In the genomic region with DNA sequence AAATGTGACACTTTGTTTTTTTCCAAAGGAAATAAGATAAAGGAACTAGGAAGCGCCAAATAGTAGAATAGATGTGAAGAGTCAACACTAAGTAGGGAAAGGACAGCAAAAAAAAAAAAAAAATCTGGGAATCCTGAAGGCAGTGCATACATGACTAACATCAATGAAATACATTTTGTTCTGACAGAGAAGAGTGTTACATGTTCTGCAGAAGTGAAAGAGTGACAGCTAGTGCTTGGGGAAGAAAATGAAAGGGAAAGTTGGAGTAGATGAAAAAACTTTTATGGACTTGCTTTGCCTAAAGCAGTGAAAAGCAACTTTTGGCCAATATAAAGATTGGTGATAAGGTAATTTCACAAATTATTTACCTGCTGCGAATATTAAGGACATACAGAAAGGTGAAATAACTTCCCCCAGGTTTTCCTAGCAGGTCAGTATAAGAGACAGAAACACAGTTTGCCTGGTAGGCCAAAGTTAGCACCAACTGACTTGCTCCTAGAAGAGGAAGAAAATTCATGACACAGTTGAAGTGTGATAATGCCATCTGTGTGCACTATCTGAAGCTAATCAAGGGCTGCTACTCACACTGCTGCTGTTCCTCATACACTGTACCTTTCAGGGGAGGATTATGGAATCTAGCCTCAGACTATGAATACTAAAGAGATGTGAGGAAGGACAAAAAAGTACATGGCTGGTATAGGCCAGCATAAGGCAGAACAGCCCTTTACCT, we compare ENCODE assay signal across 8 cellular contexts. TPM values are rescaled to one million over a fixed set of nuclear protein-coding genes. Genes with fewer than 3 reads are reported as not detected.
A peak's percentile ranks its signal among the peaks of the same experiment; 100 is the strongest.
DNase-seq lines count a peak whose midpoint lies in the region; ATAC-seq and TF ChIP-seq lines count a peak whose summit lies in the region.

No MANE protein-coding gene starts in this region.

- intact Hi-C loops in mammary epithelial cell (cut with micrococcal nuclease), result no loop called here

- no peaks in the 10 kb centered on the region for H3K9me3 ChIP-seq in mammary epithelial cell (replicated peaks; ENCODE audit: insufficient read depth, low read length)

- no TSS peak for BruUV-seq in mammary epithelial cell (replicated peaks; lab: Mats Ljungman, UMichigan)

- peaks cover 3% of the 10 kb centered on the region for H3K36me3 ChIP-seq in mammary epithelial cell (ENCODE audit: insufficient read depth, low read length)

- no peak overlapping the region for H3K4me3 ChIP-seq in mammary epithelial cell (replicated peaks in 1 of 3; ENCODE audit: insufficient read depth in 1 of 3, low read depth in 2 of 3, low read length in 3 of 3)

- TF ChIP-seq CTCF in mammary epithelial cell (conservative IDR thresholded peaks at IDR 0.05 in 1 of 2, IDR thresholded peaks at IDR 0.05 in 1 of 2; ENCODE audit: extremely low read depth in 1 of 2, insufficient read depth in 1 of 2, low read depth in 1 of 2, low read length in 2 of 2), result no peak

- peak; percentile 9 for DNase-seq in mammary epithelial cell
- DNase-seq in pons (ENCODE audit: low spot score), result peak; percentile 17
- DNase-seq in cerebellar cortex (ENCODE audit: low spot score), result no peak
- no peak for DNase-seq in NCI-H1694 (lab: John Stamatoyannopoulos, UW)
- no peak for DNase-seq in mesenteric fat pad (ENCODE audit: low spot score)
- DNase-seq in NCI-H69 (lab: John Stamatoyannopoulos, UW), result no peak

- H2AFZ ChIP-seq in mammary epithelial cell (ENCODE audit: low read depth, low read length), result no peak overlapping the region

- CTCF ChIA-PET in mammary epithelial cell (lab: Charles Lee; ENCODE audit: low non-redundant PET), result no interaction called here

- in situ Hi-C loops in mammary epithelial cell (cut with MboI; ENCODE audit: low sequenced_read_pairs in 2 of 2), result no loop called here

- ATAC-seq in GM19324 (IDR thresholded peaks at IDR 0.05; ENCODE audit: low FRiP score, unreplicated experiment), result peak; percentile 57
- ATAC-seq in HG03139 (IDR thresholded peaks at IDR 0.05; ENCODE audit: unreplicated experiment), result peak; percentile 65

- H3K4me1 ChIP-seq in mammary epithelial cell (ENCODE audit: insufficient read depth, low read length), result peaks cover 2% of the 10 kb centered on the region

- no peak overlapping the region for H3K9ac ChIP-seq in mammary epithelial cell (ENCODE audit: insufficient read depth, low read length)

- H4K20me1 ChIP-seq in mammary epithelial cell (ENCODE audit: insufficient read depth, low read length), result no peaks in the 10 kb centered on the region

- H3K4me2 ChIP-seq in mammary epithelial cell (ENCODE audit: insufficient read depth, low read depth, low read length), result no peak overlapping the region

- H3K79me2 ChIP-seq in mammary epithelial cell (ENCODE audit: insufficient read depth, low read length), result peaks cover 18% of the 10 kb centered on the region

- H3K27me3 ChIP-seq in mammary epithelial cell (ENCODE audit: insufficient read depth, low read length), result no peaks in the 10 kb centered on the region

- WGBS in mammary epithelial cell (ENCODE audit: low coverage, missing lambda C conversion rate), result 100% methylated on average over 2 of the region's 2 CpGs

- H3K27ac ChIP-seq in mammary epithelial cell (ENCODE audit: insufficient read depth, low read depth, low read length), result no peak overlapping the region

- dilution Hi-C loops in mammary epithelial cell (cut with HindIII; ENCODE audit: low sequenced_read_pairs), result no loop called here

RNA-seq across cellular contexts. Expression of a gene that starts 38.6 kb away (rescaled TPM):
- 10 to 100 TPM; 13.4 to 23.3 TPM for total RNA-seq in mammary epithelial cell
- polyA plus RNA-seq in mammary epithelial cell, result 6.8 TPM
- polyA minus RNA-seq in mammary epithelial cell, result 27.0 TPM
- 12.1 TPM for total RNA-seq in mesenteric fat pad

Comparison
In these comparisons a context has a peak if more than half of its experiments do, and no peak if none do; other contexts are left out.
1. DNase-seq: peak in mammary epithelial cell (single experiment) and pons (single experiment); none in cerebellar cortex (single experiment), NCI-H1694 (single experiment), mesenteric fat pad (single experiment) and NCI-H69 (single experiment).